In the genomic region with DNA sequence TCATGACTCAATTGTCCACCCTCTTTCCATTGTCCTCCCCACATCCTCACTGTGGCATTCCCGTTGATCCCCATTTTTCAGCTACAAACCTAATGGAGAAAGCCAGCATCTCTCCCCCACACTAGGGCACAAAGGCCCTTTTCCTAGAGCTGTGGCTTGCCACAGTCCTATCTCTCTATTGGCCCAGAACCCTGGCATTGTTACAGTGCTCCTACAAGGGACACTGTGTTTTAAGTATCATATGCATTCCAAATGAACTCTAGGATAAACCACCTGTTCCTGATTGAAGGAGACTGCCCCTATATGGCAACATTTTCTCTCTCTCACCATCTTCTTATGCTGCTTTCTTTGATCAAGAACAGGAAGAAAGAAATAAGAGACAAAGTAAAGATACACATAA, we compare ENCODE assay signal across 15 cellular contexts.
"Had no signal": no experiment of that assay in that cellular context is flagged by ENCODE, and none has a peak within 500 bp of the region (broad histone marks: within the 10 kb centered on the region; RNA-seq: fewer than 3 reads in every experiment).

No MANE protein-coding gene starts in this region.

- H3K4me3 Mint-ChIP-seq: activated CD8-positive, alpha-beta memory T cell treated with anti-CD3 and anti-CD28 coated beads, Interleukin-2, amount 10 ng/mL, durations not matched to agents 7 days and 5 days; activated T-cell treated with anti-CD3 and anti-CD28 coated beads, Interleukin-2, amount 50 U/mL, for 24 hours; naive B cell; stimulated activated effector memory CD8-positive, alpha-beta T cell treated with anti-CD3 and anti-CD28 coated beads, Interleukin-12 subunit alpha, Interleukin-12 subunit beta, amount 100 ng/mL, for 72 hours had no signal

- DNase-seq: activated effector memory CD4-positive, alpha-beta T cell treated with anti-CD3 and anti-CD28 coated beads, Interleukin-2, amount 50 U/mL, for 16 hours; activated T-cell treated with anti-CD3 and anti-CD28 coated beads, Interleukin-2, amount 50 U/mL, for 24 hours; aorta; dermis blood vessel endothelial cell; heart right ventricle; left colon; naive B cell; stimulated activated CD4-positive, alpha-beta T cell treated with anti-CD3 and anti-CD28 coated beads, Interleukin-12 subunit alpha, Interleukin-12 subunit beta, amount 100 ng/mL, for 4 hours; stimulated activated CD4-positive, alpha-beta T cell treated with anti-CD3 and anti-CD28 coated beads, Interleukin-2, amount 100 ng/mL, for 24 hours; trophoblast cell had no signal

- H3K36me3 Mint-ChIP-seq: stimulated activated effector memory CD8-positive, alpha-beta T cell treated with anti-CD3 and anti-CD28 coated beads, Interleukin-12 subunit alpha, Interleukin-12 subunit beta, amount 100 ng/mL, for 72 hours had no signal

- H3K36me3 ChIP-seq: breast epithelium, heart right ventricle, neutrophil had no signal

- H3K27ac Mint-ChIP-seq: activated CD8-positive, alpha-beta memory T cell treated with anti-CD3 and anti-CD28 coated beads, Interleukin-2, amount 10 ng/mL, durations not matched to agents 7 days and 5 days; activated T-cell treated with anti-CD3 and anti-CD28 coated beads, Interleukin-2, amount 50 U/mL, for 24 hours; stimulated activated effector memory CD8-positive, alpha-beta T cell treated with anti-CD3 and anti-CD28 coated beads, Interleukin-12 subunit alpha, Interleukin-12 subunit beta, amount 100 ng/mL, for 72 hours had no signal

- H3K9me3 Mint-ChIP-seq: activated T-cell treated with anti-CD3 and anti-CD28 coated beads, Interleukin-2, amount 50 U/mL, for 24 hours; stimulated activated effector memory CD8-positive, alpha-beta T cell treated with anti-CD3 and anti-CD28 coated beads, Interleukin-12 subunit alpha, Interleukin-12 subunit beta, amount 100 ng/mL, for 72 hours had no signal

- H3K27me3 Mint-ChIP-seq: activated CD8-positive, alpha-beta memory T cell treated with anti-CD3 and anti-CD28 coated beads, Interleukin-2, amount 10 ng/mL, durations not matched to agents 7 days and 5 days; activated T-cell treated with anti-CD3 and anti-CD28 coated beads, Interleukin-2, amount 50 U/mL, for 24 hours; naive B cell had no signal

- H3K9me3 ChIP-seq: breast epithelium, heart right ventricle, neutrophil had no signal

- H3K4me1 ChIP-seq: breast epithelium, parathyroid adenoma had no signal

- H3K27me3 ChIP-seq: breast epithelium, heart right ventricle, neutrophil had no signal

- H3K4me3 ChIP-seq: breast epithelium, heart right ventricle had no signal

- H3K27ac ChIP-seq: breast epithelium, heart right ventricle, neutrophil, parathyroid adenoma had no signal

- ATAC-seq: left colon had no signal
